Comparison of ENCODE assay signal across 8 cellular contexts in genomic region chr15:87604857-87605446, GRCh38.
DNase-seq lines count a peak whose midpoint lies in the region; ATAC-seq and TF ChIP-seq lines count a peak whose summit lies in the region.

No MANE protein-coding gene starts in this region.

- CTCF ChIA-PET in RWPE1 (lab: Yijun Ruan, JAX): interaction anchor here (0.5 to 1.3 kb wide), 2 partner anchors 9 to 126 kb away, joined by 4 read pairs; no protein-coding TSS in a partner anchor

- POLR2A ChIA-PET in RWPE1 (lab: Yijun Ruan, JAX; ENCODE audit: low non-redundant PET): no interaction called here

- H3K27ac ChIP-seq in RWPE1: no peak overlapping the region

- no peak overlapping the region for H3K4me3 ChIP-seq in AG10803 (ENCODE audit: low read length)

- peak; percentile 59 for ATAC-seq in GM19035 (IDR thresholded peaks at IDR 0.05; ENCODE audit: unreplicated experiment)
- no peak for ATAC-seq in GM21619 (IDR thresholded peaks at IDR 0.05; ENCODE audit: unreplicated experiment)
- ATAC-seq in GM18520 (IDR thresholded peaks at IDR 0.05; ENCODE audit: unreplicated experiment): no peak

- no peak for DNase-seq in AG10803 (ENCODE audit: low read depth)
- DNase-seq in RWPE1 (ENCODE audit: low spot score): peak; percentile 10
- peak; percentile 72 for DNase-seq in iPS-NIHi11 (ENCODE audit: low spot score)
- no peak for DNase-seq in NCI-H1105 (lab: John Stamatoyannopoulos, UW)
- DNase-seq in NCI-H2171 treated with DMSO at 0.1 percent for 48 hours (lab: John Stamatoyannopoulos, UW): no peak

- TF ChIP-seq CTCF in AG10803 (conservative IDR thresholded peaks at IDR 0.05; ENCODE audit: low read length) (peak; percentile 45), RWPE1 (conservative IDR thresholded peaks at IDR 0.05; ENCODE audit: low read depth) (no peak; the same call in 1 of the 2 replicates)

Comparison
In these comparisons a context has a peak if more than half of its experiments do, and no peak if none do; other contexts are left out.
1. DNase-seq: peak in RWPE1 (single experiment) and iPS-NIHi11 (single experiment); none in AG10803 (single experiment), NCI-H1105 (single experiment) and NCI-H2171 treated with DMSO at 0.1 percent for 48 hours (single experiment).